ENCODE assay signal across 1 cellular context in the genomic region with DNA sequence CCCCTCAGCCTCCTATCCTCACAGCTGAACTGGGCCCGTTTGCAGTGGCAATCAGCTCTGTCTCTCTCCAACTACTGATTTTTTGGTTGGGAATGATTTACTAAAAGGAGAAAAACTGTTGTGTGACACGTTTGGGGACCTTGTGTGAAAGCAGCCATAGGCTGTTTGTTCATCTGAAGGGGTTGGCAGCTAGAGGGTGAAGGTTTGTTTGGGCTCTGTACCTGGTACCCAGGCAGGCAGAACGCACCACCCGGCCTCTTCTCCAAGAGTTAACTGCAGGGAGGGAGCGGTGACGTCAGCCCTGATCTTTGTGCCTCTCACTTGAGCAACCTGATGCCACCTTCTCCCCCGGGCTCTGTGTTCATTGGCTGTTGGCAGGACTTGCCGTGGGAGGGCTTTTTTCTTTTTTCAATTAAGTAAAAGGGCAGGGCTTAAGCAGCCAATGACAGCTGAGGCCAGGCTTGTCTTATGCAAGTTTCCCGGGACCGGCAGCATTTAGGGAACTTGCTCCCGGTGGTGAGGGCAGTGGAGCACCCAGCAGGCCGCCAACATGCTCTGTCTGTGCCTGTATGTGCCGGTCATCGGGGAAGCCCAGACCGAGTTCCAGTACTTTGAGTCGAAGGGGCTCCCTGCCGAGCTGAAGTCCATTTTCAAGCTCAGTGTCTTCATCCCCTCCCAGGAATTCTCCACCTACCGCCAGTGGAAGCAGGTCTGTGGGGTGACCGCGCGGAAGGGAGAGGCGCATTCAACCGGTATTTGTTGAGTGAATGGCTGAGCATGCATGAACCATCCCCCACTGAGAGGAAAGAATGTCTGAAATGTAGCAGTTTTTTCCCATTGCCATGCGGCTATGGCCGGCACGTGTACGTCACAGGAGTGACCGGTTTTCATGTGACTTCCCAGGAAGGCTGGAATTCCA.
TF ChIP-seq lines count a peak whose summit lies in the region.

No MANE protein-coding gene starts in this region.

TF ChIP-seq in HEK293, 187 proteins besides CTCF, POLR2A, EP300 and RAD21 (continued from another document and continues in another):
- TF ChIP-seq ZNF140 (tag by site-specific recombination; IDR thresholded peaks at IDR 0.05) (no peak), ZNF114 (tag by site-specific recombination; IDR thresholded peaks at IDR 0.05) (no peak), ZNF433 (tag by site-specific recombination; IDR thresholded peaks at IDR 0.05; ENCODE audit: low read depth) (no peak), REPIN1 (tag by site-specific recombination; IDR thresholded peaks at IDR 0.05; ENCODE audit: low read depth) (no peak), ZNF791 (tag by site-specific recombination; IDR thresholded peaks at IDR 0.05) (no peak), OVOL3 (tag by site-specific recombination; IDR thresholded peaks at IDR 0.05) (no peak), ZNF521 (tag by site-specific recombination; IDR thresholded peaks at IDR 0.05) (no peak), ZNF211 (tag by site-specific recombination; IDR thresholded peaks at IDR 0.05; ENCODE audit: low read depth) (no peak), ZIC2 (tag by site-specific recombination; IDR thresholded peaks at IDR 0.05) (peak; percentile 67), ZNF48 (tag by site-specific recombination; IDR thresholded peaks at IDR 0.05) (no peak), ZNF19 (tag by site-specific recombination; IDR thresholded peaks at IDR 0.05; ENCODE audit: low read depth) (no peak), ZNF341 (tag by site-specific recombination; IDR thresholded peaks at IDR 0.05; ENCODE audit: low read depth) (no peak), ZNF585B (tag by site-specific recombination; IDR thresholded peaks at IDR 0.05) (no peak), GLI4 (tag by site-specific recombination; IDR thresholded peaks at IDR 0.05) (no peak), IKZF3 (tag by site-specific recombination; IDR thresholded peaks at IDR 0.05) (peak; percentile 87), ZNF292 (tag by site-specific recombination; IDR thresholded peaks at IDR 0.05; ENCODE audit: borderline replicate concordance, low read depth) (no peak), ZNF549 (tag by site-specific recombination; IDR thresholded peaks at IDR 0.05) (no peak), GLIS1 (tag by site-specific recombination; IDR thresholded peaks at IDR 0.05) (peak; percentile 25), ZNF248 (tag by site-specific recombination; IDR thresholded peaks at IDR 0.05) (no peak), ZNF777 (tag by site-specific recombination; IDR thresholded peaks at IDR 0.05; ENCODE audit: borderline replicate concordance) (no peak), ZBTB7A (tag by site-specific recombination; IDR thresholded peaks at IDR 0.05; ENCODE audit: low read depth) (no peak), ZNF184 (tag by site-specific recombination; IDR thresholded peaks at IDR 0.05) (no peak), SP3 (tag by site-specific recombination; IDR thresholded peaks at IDR 0.05) (peak; percentile 50), ZNF112 (tag by site-specific recombination; IDR thresholded peaks at IDR 0.05) (no peak), ZNF621 (tag by site-specific recombination; IDR thresholded peaks at IDR 0.05) (no peak), ZNF837 (tag by site-specific recombination; IDR thresholded peaks at IDR 0.05) (no peak), SCRT1 (tag by site-specific recombination; IDR thresholded peaks at IDR 0.05; ENCODE audit: borderline replicate concordance) (no peak), ZNF302 (tag by site-specific recombination; IDR thresholded peaks at IDR 0.05; ENCODE audit: low read depth) (no peak), ZNF544 (tag by site-specific recombination; IDR thresholded peaks at IDR 0.05) (no peak), ZNF560 (tag by site-specific recombination; IDR thresholded peaks at IDR 0.05; ENCODE audit: borderline replicate concordance) (no peak), ZNF776 (tag by site-specific recombination; IDR thresholded peaks at IDR 0.05; ENCODE audit: borderline replicate concordance) (no peak), TCF7L2 (IDR thresholded peaks at IDR 0.05; ENCODE audit: borderline replicate concordance, low read depth, low read length) (no peak), TRIM28 (IDR thresholded peaks at IDR 0.05; ENCODE audit: borderline replicate concordance, low read length) (no peak), ZNF707 (tag by site-specific recombination; IDR thresholded peaks at IDR 0.05) (no peak), ZNF530 (tag by site-specific recombination; IDR thresholded peaks at IDR 0.05; ENCODE audit: low read depth) (no peak), ZNF843 (tag by site-specific recombination; IDR thresholded peaks at IDR 0.05) (no peak), ZNF311 (tag by site-specific recombination; IDR thresholded peaks at IDR 0.05; ENCODE audit: borderline replicate concordance) (no peak), ZNF701 (tag by site-specific recombination; IDR thresholded peaks at IDR 0.05) (no peak), ZNF132 (tag by site-specific recombination; IDR thresholded peaks at IDR 0.05; ENCODE audit: borderline replicate concordance) (no peak), ZBTB21 (tag by site-specific recombination; IDR thresholded peaks at IDR 0.05) (0 out of 2 replicates have a peak, but pooled peaks have one; percentile 47), ZNF785 (tag by site-specific recombination; IDR thresholded peaks at IDR 0.05) (no peak), OSR2 (tag by site-specific recombination; IDR thresholded peaks at IDR 0.05) (peak; percentile 57), ZNF324 (tag by site-specific recombination; IDR thresholded peaks at IDR 0.05) (no peak), ZNF664 (tag by site-specific recombination; IDR thresholded peaks at IDR 0.05) (no peak), ZNF10 (tag by site-specific recombination; IDR thresholded peaks at IDR 0.05) (no peak), ZNF416 (tag by site-specific recombination; IDR thresholded peaks at IDR 0.05) (no peak), ZNF830 (tag by site-specific recombination; IDR thresholded peaks at IDR 0.05; ENCODE audit: low read depth) (no peak), ZNF133 (tag by site-specific recombination; IDR thresholded peaks at IDR 0.05) (no peak), ZNF202 (tag by site-specific recombination; IDR thresholded peaks at IDR 0.05; ENCODE audit: borderline replicate concordance) (no peak), KLF16 (tag by site-specific recombination; IDR thresholded peaks at IDR 0.05) (peak; percentile 18; the same call in 1 of the 2 replicates), ZNF624 (tag by site-specific recombination; IDR thresholded peaks at IDR 0.05) (no peak), ZNF555 (tag by site-specific recombination; conservative IDR thresholded peaks at IDR 0.05) (no peak), ZNF24 (tag by site-specific recombination; IDR thresholded peaks at IDR 0.05) (no peak), ZNF16 (tag by site-specific recombination; IDR thresholded peaks at IDR 0.05; ENCODE audit: low read depth) (no peak), BCL11A (tag by site-specific recombination; IDR thresholded peaks at IDR 0.05; ENCODE audit: low read depth) (no peak), ZNF629 (tag by site-specific recombination; IDR thresholded peaks at IDR 0.05) (peak; percentile 86), ZNF221 (tag by site-specific recombination; IDR thresholded peaks at IDR 0.05; ENCODE audit: borderline replicate concordance) (no peak), SETDB1 (IDR thresholded peaks at IDR 0.05; ENCODE audit: insufficient read length, low read length) (no peak), ZNF658 (tag by site-specific recombination; IDR thresholded peaks at IDR 0.05) (no peak)
- TF ChIP-seq, protein P1, sequence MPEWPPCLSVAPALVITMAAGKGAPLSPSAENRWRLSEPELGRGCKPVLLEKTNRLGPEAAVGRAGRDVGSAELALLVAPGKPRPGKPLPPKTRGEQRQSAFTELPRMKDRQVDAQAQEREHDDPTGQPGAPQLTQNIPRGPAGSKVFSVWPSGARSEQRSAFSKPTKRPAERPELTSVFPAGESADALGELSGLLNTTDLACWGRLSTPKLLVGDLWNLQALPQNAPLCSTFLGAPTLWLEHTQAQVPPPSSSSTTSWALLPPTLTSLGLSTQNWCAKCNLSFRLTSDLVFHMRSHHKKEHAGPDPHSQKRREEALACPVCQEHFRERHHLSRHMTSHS (tag by site-specific recombination; IDR thresholded peaks at IDR 0.05): no peak
- TF ChIP-seq, protein P2, sequence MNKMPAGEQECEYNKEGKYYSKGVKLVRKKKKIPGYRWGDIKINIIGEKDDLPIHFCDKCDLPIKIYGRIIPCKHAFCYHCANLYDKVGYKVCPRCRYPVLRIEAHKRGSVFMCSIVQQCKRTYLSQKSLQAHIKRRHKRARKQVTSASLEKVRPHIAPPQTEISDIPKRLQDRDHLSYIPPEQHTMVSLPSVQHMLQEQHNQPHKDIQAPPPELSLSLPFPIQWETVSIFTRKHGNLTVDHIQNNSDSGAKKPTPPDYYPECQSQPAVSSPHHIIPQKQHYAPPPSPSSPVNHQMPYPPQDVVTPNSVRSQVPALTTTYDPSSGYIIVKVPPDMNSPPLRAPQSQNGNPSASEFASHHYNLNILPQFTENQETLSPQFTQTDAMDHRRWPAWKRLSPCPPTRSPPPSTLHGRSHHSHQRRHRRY (tag by site-specific recombination; IDR thresholded peaks at IDR 0.05): no peak
- TF ChIP-seq, protein P3, sequence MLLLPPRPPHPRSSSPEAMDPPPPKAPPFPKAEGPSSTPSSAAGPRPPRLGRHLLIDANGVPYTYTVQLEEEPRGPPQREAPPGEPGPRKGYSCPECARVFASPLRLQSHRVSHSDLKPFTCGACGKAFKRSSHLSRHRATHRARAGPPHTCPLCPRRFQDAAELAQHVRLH (tag by site-specific recombination; IDR thresholded peaks at IDR 0.05): no peak
- TF ChIP-seq, protein P4, sequence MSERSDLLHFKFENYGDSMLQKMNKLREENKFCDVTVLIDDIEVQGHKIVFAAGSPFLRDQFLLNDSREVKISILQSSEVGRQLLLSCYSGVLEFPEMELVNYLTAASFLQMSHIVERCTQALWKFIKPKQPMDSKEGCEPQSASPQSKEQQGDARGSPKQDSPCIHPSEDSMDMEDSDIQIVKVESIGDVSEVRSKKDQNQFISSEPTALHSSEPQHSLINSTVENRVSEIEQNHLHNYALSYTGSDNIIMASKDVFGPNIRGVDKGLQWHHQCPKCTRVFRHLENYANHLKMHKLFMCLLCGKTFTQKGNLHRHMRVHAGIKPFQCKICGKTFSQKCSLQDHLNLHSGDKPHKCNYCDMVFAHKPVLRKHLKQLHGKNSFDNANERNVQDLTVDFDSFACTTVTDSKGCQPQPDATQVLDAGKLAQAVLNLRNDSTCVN (tag by site-specific recombination; optimal IDR thresholded peaks at IDR 0.05): peak; percentile 14
- TF ChIP-seq, protein P5, sequence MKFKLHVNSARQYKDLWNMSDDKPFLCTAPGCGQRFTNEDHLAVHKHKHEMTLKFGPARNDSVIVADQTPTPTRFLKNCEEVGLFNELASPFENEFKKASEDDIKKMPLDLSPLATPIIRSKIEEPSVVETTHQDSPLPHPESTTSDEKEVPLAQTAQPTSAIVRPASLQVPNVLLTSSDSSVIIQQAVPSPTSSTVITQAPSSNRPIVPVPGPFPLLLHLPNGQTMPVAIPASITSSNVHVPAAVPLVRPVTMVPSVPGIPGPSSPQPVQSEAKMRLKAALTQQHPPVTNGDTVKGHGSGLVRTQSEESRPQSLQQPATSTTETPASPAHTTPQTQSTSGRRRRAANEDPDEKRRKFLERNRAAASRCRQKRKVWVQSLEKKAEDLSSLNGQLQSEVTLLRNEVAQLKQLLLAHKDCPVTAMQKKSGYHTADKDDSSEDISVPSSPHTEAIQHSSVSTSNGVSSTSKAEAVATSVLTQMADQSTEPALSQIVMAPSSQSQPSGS (tag by site-specific recombination; IDR thresholded peaks at IDR 0.05; ENCODE audit: low read depth): peak; percentile 98
- TF ChIP-seq, protein P6, sequence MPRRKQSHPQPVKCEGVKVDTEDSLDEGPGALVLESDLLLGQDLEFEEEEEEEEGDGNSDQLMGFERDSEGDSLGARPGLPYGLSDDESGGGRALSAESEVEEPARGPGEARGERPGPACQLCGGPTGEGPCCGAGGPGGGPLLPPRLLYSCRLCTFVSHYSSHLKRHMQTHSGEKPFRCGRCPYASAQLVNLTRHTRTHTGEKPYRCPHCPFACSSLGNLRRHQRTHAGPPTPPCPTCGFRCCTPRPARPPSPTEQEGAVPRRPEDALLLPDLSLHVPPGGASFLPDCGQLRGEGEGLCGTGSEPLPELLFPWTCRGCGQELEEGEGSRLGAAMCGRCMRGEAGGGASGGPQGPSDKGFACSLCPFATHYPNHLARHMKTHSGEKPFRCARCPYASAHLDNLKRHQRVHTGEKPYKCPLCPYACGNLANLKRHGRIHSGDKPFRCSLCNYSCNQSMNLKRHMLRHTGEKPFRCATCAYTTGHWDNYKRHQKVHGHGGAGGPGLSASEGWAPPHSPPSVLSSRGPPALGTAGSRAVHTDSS (tag by site-specific recombination; IDR thresholded peaks at IDR 0.05): no peak
- TF ChIP-seq, protein P7, sequence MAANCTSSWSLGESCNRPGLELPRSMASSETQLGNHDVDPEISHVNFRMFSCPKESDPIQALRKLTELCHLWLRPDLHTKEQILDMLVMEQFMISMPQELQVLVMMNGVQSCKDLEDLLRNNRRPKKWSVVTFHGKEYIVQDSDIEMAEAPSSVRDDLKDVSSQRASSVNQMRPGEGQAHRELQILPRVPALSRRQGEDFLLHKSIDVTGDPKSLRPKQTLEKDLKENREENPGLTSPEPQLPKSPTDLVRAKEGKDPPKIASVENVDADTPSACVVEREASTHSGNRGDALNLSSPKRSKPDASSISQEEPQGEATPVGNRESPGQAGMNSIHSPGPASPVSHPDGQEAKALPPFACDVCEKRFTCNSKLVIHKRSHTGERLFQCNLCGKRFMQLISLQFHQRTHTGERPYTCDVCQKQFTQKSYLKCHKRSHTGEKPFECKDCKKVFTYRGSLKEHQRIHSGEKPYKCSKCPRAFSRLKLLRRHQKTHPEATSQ (tag by site-specific recombination; IDR thresholded peaks at IDR 0.05): no peak
- TF ChIP-seq, protein P8, sequence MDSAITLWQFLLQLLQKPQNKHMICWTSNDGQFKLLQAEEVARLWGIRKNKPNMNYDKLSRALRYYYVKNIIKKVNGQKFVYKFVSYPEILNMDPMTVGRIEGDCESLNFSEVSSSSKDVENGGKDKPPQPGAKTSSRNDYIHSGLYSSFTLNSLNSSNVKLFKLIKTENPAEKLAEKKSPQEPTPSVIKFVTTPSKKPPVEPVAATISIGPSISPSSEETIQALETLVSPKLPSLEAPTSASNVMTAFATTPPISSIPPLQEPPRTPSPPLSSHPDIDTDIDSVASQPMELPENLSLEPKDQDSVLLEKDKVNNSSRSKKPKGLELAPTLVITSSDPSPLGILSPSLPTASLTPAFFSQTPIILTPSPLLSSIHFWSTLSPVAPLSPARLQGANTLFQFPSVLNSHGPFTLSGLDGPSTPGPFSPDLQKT (IDR thresholded peaks at IDR 0.05; ENCODE audit: borderline replicate concordance, low read depth, low read length): no peak
- TF ChIP-seq, protein P9, sequence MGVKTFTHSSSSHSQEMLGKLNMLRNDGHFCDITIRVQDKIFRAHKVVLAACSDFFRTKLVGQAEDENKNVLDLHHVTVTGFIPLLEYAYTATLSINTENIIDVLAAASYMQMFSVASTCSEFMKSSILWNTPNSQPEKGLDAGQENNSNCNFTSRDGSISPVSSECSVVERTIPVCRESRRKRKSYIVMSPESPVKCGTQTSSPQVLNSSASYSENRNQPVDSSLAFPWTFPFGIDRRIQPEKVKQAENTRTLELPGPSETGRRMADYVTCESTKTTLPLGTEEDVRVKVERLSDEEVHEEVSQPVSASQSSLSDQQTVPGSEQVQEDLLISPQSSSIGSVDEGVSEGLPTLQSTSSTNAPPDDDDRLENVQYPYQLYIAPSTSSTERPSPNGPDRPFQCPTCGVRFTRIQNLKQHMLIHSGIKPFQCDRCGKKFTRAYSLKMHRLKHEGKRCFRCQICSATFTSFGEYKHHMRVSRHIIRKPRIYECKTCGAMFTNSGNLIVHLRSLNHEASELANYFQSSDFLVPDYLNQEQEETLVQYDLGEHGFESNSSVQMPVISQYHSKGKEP (tag by site-specific recombination; IDR thresholded peaks at IDR 0.05): no peak
